Comparison of ENCODE assay signal across 18 cellular contexts in genomic region chrX:63354484-63354883, GRCh38.
"Had no signal": no experiment of that assay in that cellular context is flagged by ENCODE, and none has a peak within 500 bp of the region (broad histone marks: within the 10 kb centered on the region; RNA-seq: fewer than 3 reads in every experiment).

No MANE protein-coding gene starts in this region.

- H3K4me1 ChIP-seq: left lung, parathyroid adenoma, vagina had no signal

- ATAC-seq: activated CD8-positive, alpha-beta memory T cell treated with anti-CD3 and anti-CD28 coated beads, Interleukin-2, amount 10 ng/mL, durations not matched to agents 7 days and 5 days; activated naive CD8-positive, alpha-beta T cell treated with anti-CD3 and anti-CD28 coated beads, Interleukin-2, amount 50 U/mL, for 24 hours; left lung had no signal

- H3K9ac ChIP-seq: parathyroid adenoma had no signal

- FAIRE-seq: keratinocyte had no signal

- H3K4me3 ChIP-seq: left lung, thyroid gland, vagina had no signal

- H3K27me3 ChIP-seq: left lung, neutrophil, thyroid gland, vagina had no signal

- H2AFZ ChIP-seq: parathyroid adenoma had no signal

- DNase-seq: activated CD4-positive, alpha-beta T cell treated with anti-CD3 and anti-CD28 coated beads for 1 hour; activated CD4-positive, alpha-beta T cell treated with anti-CD3 and anti-CD28 coated beads, Interleukin-2, amount 50 U/mL, for 4 hours; activated CD8-positive, alpha-beta memory T cell treated with anti-CD3 and anti-CD28 coated beads, Interleukin-2, amount 10 ng/mL, durations not matched to agents 7 days and 5 days; activated naive CD4-positive, alpha-beta T cell treated with anti-CD3 and anti-CD28 coated beads for 36 hours; activated naive CD8-positive, alpha-beta T cell treated with anti-CD3 and anti-CD28 coated beads, Interleukin-2, amount 50 U/mL, for 24 hours; activated T-cell treated with anti-CD3 and anti-CD28 coated beads, Interleukin-2, amount 50 U/mL, for 1 hour; aorta; dermis blood vessel endothelial cell; erythroblast; left lung; naive B cell; stimulated activated CD4-positive, alpha-beta T cell treated with anti-CD3 and anti-CD28 coated beads, Interleukin-1b, Interleukin-23, amount 100 ng/mL, for 48 hours; thyroid gland had no signal

- H3K27ac Mint-ChIP-seq: activated naive CD4-positive, alpha-beta T cell treated with anti-CD3 and anti-CD28 coated beads for 36 hours; activated naive CD8-positive, alpha-beta T cell treated with anti-CD3 and anti-CD28 coated beads, Interleukin-2, amount 50 U/mL, for 24 hours; activated T-helper 2 cell treated with anti-CD3 and anti-CD28 coated beads, Interferon-gamma antibody, Interleukin-2, Interleukin-4, amounts not matched to agents 10 μg/mL and 5 μg/mL and 100 μg/mL, durations not matched to agents 14 hours and 24 hours and 36 hours; naive B cell had no signal

- H3K27me3 Mint-ChIP-seq: activated CD8-positive, alpha-beta memory T cell treated with anti-CD3 and anti-CD28 coated beads, Interleukin-2, amount 10 ng/mL, durations not matched to agents 7 days and 5 days; activated naive CD8-positive, alpha-beta T cell treated with anti-CD3 and anti-CD28 coated beads, Interleukin-2, amount 50 U/mL, for 24 hours; naive B cell had no signal

- H3K27ac ChIP-seq: left lung, neutrophil, parathyroid adenoma, thyroid gland, vagina had no signal

- H3K9me3 ChIP-seq: left lung, neutrophil, thyroid gland, vagina had no signal

- H3K36me3 Mint-ChIP-seq: naive B cell had no signal

- H3K4me3 Mint-ChIP-seq: activated CD8-positive, alpha-beta memory T cell treated with anti-CD3 and anti-CD28 coated beads, Interleukin-2, amount 10 ng/mL, durations not matched to agents 7 days and 5 days; activated naive CD4-positive, alpha-beta T cell treated with anti-CD3 and anti-CD28 coated beads for 36 hours; activated naive CD8-positive, alpha-beta T cell treated with anti-CD3 and anti-CD28 coated beads, Interleukin-2, amount 50 U/mL, for 24 hours; naive B cell had no signal

- H3K79me2 ChIP-seq: parathyroid adenoma had no signal

- H3K9me3 Mint-ChIP-seq: activated T-helper 2 cell treated with anti-CD3 and anti-CD28 coated beads, Interferon-gamma antibody, Interleukin-2, Interleukin-4, amounts not matched to agents 10 μg/mL and 5 μg/mL and 100 μg/mL, durations not matched to agents 14 hours and 24 hours and 36 hours had no signal

- H3K36me3 ChIP-seq: left lung, neutrophil, thyroid gland, vagina had no signal
